ENCODE assay signal across 27 cellular contexts in the genomic region with DNA sequence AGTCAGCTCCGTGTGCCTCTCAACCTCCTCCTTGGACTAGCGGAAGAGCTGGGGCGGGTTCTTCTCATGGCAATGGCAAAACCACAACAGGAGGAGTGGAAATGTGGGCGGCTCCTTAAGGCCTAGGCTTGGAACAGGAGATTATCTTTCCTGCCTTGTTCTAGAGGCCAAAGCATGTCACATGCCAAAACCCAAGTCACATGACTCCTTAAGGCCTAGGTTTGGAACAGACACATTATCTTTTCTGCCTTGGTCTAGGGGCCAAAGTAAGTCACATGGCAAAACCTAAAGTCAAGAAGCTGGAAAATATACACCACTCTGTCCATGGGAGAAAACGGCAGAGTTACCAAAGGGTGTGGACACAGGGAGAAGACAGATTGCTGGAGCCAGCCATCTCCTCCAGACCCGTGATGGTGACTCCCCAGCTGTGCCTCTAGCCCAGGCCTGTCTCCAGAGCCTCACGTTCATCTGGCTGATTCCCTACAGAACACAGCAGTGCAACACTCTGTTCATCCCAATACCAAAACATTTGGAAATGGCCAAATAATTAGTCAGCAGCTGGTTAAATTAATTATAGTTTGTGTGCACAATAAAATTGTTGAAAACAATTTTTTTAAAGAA. TPM values are rescaled to one million over a fixed set of nuclear protein-coding genes. Genes with fewer than 3 reads are reported as not detected.
"Had no signal": no experiment of that assay in that cellular context is flagged by ENCODE, and none has a peak within 500 bp of the region (broad histone marks: within the 10 kb centered on the region; RNA-seq: fewer than 3 reads in every experiment).

No MANE protein-coding gene starts in this region.

- DNase-seq: activated CD4-positive, alpha-beta T cell treated with anti-CD3 and anti-CD28 coated beads, Interleukin-2, amount 50 U/mL, for 1 hour; activated CD4-positive, CD25-positive, alpha-beta regulatory T cell treated with anti-CD3 and anti-CD28 coated beads, Interleukin-2, amount 50 U/mL, for 72 hours; activated CD8-positive, alpha-beta memory T cell treated with anti-CD3 and anti-CD28 coated beads, Interleukin-2, amount 50 U/mL, for 4 hours; activated effector memory CD4-positive, alpha-beta T cell treated with anti-CD3 and anti-CD28 coated beads, Interleukin-2, amount 50 U/mL, for 16 hours; activated naive CD4-positive, alpha-beta T cell treated with anti-CD3 and anti-CD28 coated beads, Interleukin-2, amount 50 U/mL, for 16 hours; activated T-cell treated with anti-CD3 and anti-CD28 coated beads, Interleukin-2, amount 50 U/mL, for 4 hours; cerebellar nuclear complex; effector CD4-positive, alpha-beta T cell; foreskin keratinocyte; hypothalamus; left ventricle myocardium inferior; mesendoderm; naive thymus-derived CD4-positive, alpha-beta T cell; ovary; stimulated activated CD4-positive, alpha-beta T cell treated with anti-CD3 and anti-CD28 coated beads, Interleukin-4, amount 100 ng/mL, for 4 hours; T1000; upper lobe of right lung had no signal

- H3K36me3 ChIP-seq: breast epithelium, left ventricle myocardium inferior, neural progenitor cell, ovary, thoracic aorta, upper lobe of right lung had no signal

- H3K4me3 ChIP-seq: breast epithelium, left ventricle myocardium inferior, neural progenitor cell, ovary, smooth muscle cell, thoracic aorta, upper lobe of right lung had no signal

- H3K27me3 ChIP-seq: breast epithelium, neural progenitor cell, ovary, upper lobe of right lung had no signal

- H3K27ac ChIP-seq: breast epithelium, foreskin keratinocyte, left ventricle myocardium inferior, neural progenitor cell, ovary, thoracic aorta, upper lobe of right lung had no signal

- H3K9me3 ChIP-seq: breast epithelium, ovary, thoracic aorta, upper lobe of right lung had no signal

- ATAC-seq: activated T-cell treated with anti-CD3 and anti-CD28 coated beads, Interleukin-2, amount 50 U/mL, for 4 hours; foreskin keratinocyte; naive thymus-derived CD4-positive, alpha-beta T cell; sciatic nerve; stimulated activated memory B cell treated with anti-CD40 and anti-IgM and Interleukin-4, amounts not matched to agents 10 μg/mL and 1 μg/mL and 100 μg/mL, for 72 hours; upper lobe of right lung had no signal

- H3K4me1 ChIP-seq: breast epithelium, foreskin keratinocyte, left ventricle myocardium inferior, neural progenitor cell, upper lobe of right lung had no signal

RNA-seq across cellular contexts. Expression of gene ANKRD60, which starts 34.2 kb away (rescaled TPM):
- total RNA-seq: activated T-cell treated with anti-CD3 and anti-CD28 coated beads, Interleukin-2, amount 50 U/mL, for 4 hours; astrocyte; breast epithelium; foreskin keratinocyte; kidney epithelial cell; left ventricle myocardium inferior; mucosa of gallbladder; naive thymus-derived CD4-positive, alpha-beta T cell; ovary; sciatic nerve; smooth muscle cell; T-helper 1 cell treated with Interleukin-12 subunit alpha and Interleukin-12 subunit beta and Interleukin-4 antibody, amounts not matched to agents 30 ng/mL and 1 ng/mL, for 36 hours; thoracic aorta; upper lobe of right lung had no signal
